ENCODE assay signal across 8 cellular contexts in genomic region chr3:194134231-194134756, GRCh38. TPM values are rescaled to one million over a fixed set of nuclear protein-coding genes. Genes with fewer than 3 reads are reported as not detected.
DNase-seq lines count a peak whose midpoint lies in the region; ATAC-seq, FAIRE-seq and TF ChIP-seq lines count a peak whose summit lies in the region.

No MANE protein-coding gene starts in this region.

- H3K9me1 ChIP-seq in keratinocyte (ENCODE audit: control insufficient read depth, extremely low read depth, insufficient read depth, low read length), result no peaks in the 10 kb centered on the region

- H3K27ac Mint-ChIP-seq in CD4-positive, alpha-beta memory T cell, result no peak overlapping the region

- no peak for TF ChIP-seq CTCF in keratinocyte (optimal IDR thresholded peaks at IDR 0.05 in 1 of 3, IDR thresholded peaks at IDR 0.05 in 1 of 3, conservative IDR thresholded peaks at IDR 0.05 in 1 of 3; ENCODE audit: extremely low read depth in 1 of 3, insufficient read depth in 2 of 3, low read length in 3 of 3)

- CTCF ChIA-PET in CD4-positive, alpha-beta memory T cell (lab: Charles Lee; ENCODE audit: partially characterized antibody), result interaction anchor here (0.6 kb wide), 1 partner anchor 168 kb away, joined by 3 read pairs; no protein-coding TSS in a partner anchor

- H3K27ac ChIP-seq in CD4-positive, alpha-beta memory T cell (ENCODE audit: low read depth, low read length), result no peak overlapping the region
- H3K27ac ChIP-seq in HUES48 (ENCODE audit: low read depth, low read length), result peak overlapping the region; percentile 96
- peak overlapping the region; percentile 50 for H3K27ac ChIP-seq in caudate nucleus (ENCODE audit: low read depth, low read length)
- H3K27ac ChIP-seq in keratinocyte (ENCODE audit: control insufficient read depth, insufficient read depth, low read length), result peak overlapping the region; percentile 98

- peaks cover 26 to 65% (median 42%) of the 10 kb centered on the region in 4 donors for H3K4me1 Mint-ChIP-seq in CD4-positive, alpha-beta memory T cell

- peaks cover 0 to 5% of the 10 kb centered on the region in 2 donors for H3K36me3 Mint-ChIP-seq in CD4-positive, alpha-beta memory T cell

- peaks cover 45% of the 10 kb centered on the region for H3K4me1 ChIP-seq in CD4-positive, alpha-beta memory T cell (ENCODE audit: insufficient read depth, low read length)
- H3K4me1 ChIP-seq in HUES48 (ENCODE audit: control insufficient read depth, insufficient read depth, low read length) (peaks cover 59% of the 10 kb centered on the region), keratinocyte (ENCODE audit: control insufficient read depth, extremely low read depth, insufficient read depth, low read length) (peaks cover 46% of the 10 kb centered on the region)

- peaks cover 24% of the 10 kb centered on the region for H3K27me3 ChIP-seq in CD4-positive, alpha-beta memory T cell (ENCODE audit: insufficient read depth, low read length)
- H3K27me3 ChIP-seq in HUES48 (ENCODE audit: control insufficient read depth, insufficient read depth, low read length), result peaks cover 59% of the 10 kb centered on the region
- no peaks in the 10 kb centered on the region for H3K27me3 ChIP-seq in keratinocyte (ENCODE audit: control insufficient read depth, extremely low read depth, insufficient read depth, low read length)

- peak overlapping the region; percentile 57 for H3K9ac ChIP-seq in HUES48 (ENCODE audit: low read depth, low read length)
- peak overlapping the region; percentile 87 for H3K9ac ChIP-seq in keratinocyte (ENCODE audit: control insufficient read depth, extremely low read depth, insufficient read depth, low read length)

- dilution Hi-C loops in keratinocyte (cut with MboI; ENCODE audit: extremely low pct_ligation_motif_present, low sequenced_read_pairs), result no loop called here

- DNase-seq in CD4-positive, alpha-beta memory T cell, result peak in 4 of 5 donors; percentile 22 to 55 (median 37)
- DNase-seq in T-helper 9 cell (peak; percentile 32), caudate nucleus (lab: John Stamatoyannopoulos, UW) (peak in 22 of 61 donors; percentile 47 to 81 (median 66)), keratinocyte (ENCODE audit: low read depth, low spot score) (no peak)
- peak; percentile 60 for DNase-seq in stimulated activated CD4-positive, alpha-beta T cell treated with anti-CD3 and anti-CD28 coated beads, Interleukin-12 subunit alpha, Interleukin-12 subunit beta, amount 100 ng/mL, for 4 hours

- ATAC-seq in GM21367 (IDR thresholded peaks at IDR 0.05; ENCODE audit: unreplicated experiment) (peak; percentile 10), GM18858 (IDR thresholded peaks at IDR 0.05; ENCODE audit: unreplicated experiment) (no peak)

- POLR2A ChIA-PET in CD4-positive, alpha-beta memory T cell (lab: Charles Lee; ENCODE audit: partially characterized antibody), result no interaction called here

- no peak for FAIRE-seq in keratinocyte (lab: Jason Lieb, UNC)

- H3K79me2 ChIP-seq in keratinocyte (ENCODE audit: control insufficient read depth, insufficient read depth, low read length), result peaks cover 14% of the 10 kb centered on the region

- H3K4me3 Mint-ChIP-seq in CD4-positive, alpha-beta memory T cell, result peak overlapping the region in 3 of 8 donors; percentile 20 to 66 (median 32)

- H4K20me1 ChIP-seq in keratinocyte (ENCODE audit: control insufficient read depth, extremely low read depth, insufficient read depth, low read length), result no peaks in the 10 kb centered on the region

- H3K27me3 Mint-ChIP-seq in CD4-positive, alpha-beta memory T cell, result peaks cover 46 to 56% of the 10 kb centered on the region in 2 donors

- H3K4me3 ChIP-seq in CD4-positive, alpha-beta memory T cell (ENCODE audit: low read length in 2 of 2), result peak overlapping the region in 1 of 2 donors; percentile 54
- H3K4me3 ChIP-seq in HUES48 (ENCODE audit: low read depth, low read length), result peak overlapping the region; percentile 69
- peak overlapping the region; percentile 50 to 59 (median 53) for H3K4me3 ChIP-seq in keratinocyte (ENCODE audit: control insufficient read depth in 2 of 3, extremely low read depth in 1 of 3, insufficient read depth in 2 of 3, low read depth in 1 of 3, low read length in 3 of 3)

- H3K36me3 ChIP-seq in CD4-positive, alpha-beta memory T cell (ENCODE audit: insufficient read depth, low read length), result no peaks in the 10 kb centered on the region
- H3K36me3 ChIP-seq in HUES48 (ENCODE audit: control insufficient read depth, insufficient read depth, low read length) (no peaks in the 10 kb centered on the region), keratinocyte (ENCODE audit: control insufficient read depth in 2 of 2, extremely low read depth in 1 of 2, insufficient read depth in 2 of 2, low read length in 2 of 2) (no peaks in the 10 kb centered on the region)

- H3K9me3 Mint-ChIP-seq in CD4-positive, alpha-beta memory T cell, result no peaks in the 10 kb centered on the region

- H3K9me3 ChIP-seq in CD4-positive, alpha-beta memory T cell (ENCODE audit: control insufficient read depth in 1 of 2, low read length in 2 of 2), result no peaks in the 10 kb centered on the region
- H3K9me3 ChIP-seq in HUES48 (ENCODE audit: control insufficient read depth, insufficient read depth, low read length) (no peaks in the 10 kb centered on the region), keratinocyte (ENCODE audit: control insufficient read depth, low read depth, low read length) (no peaks in the 10 kb centered on the region)

- H3K4me2 ChIP-seq in keratinocyte (ENCODE audit: control insufficient read depth, extremely low read depth, insufficient read depth, low read depth, low read length), result peak overlapping the region; percentile 89

- H2AFZ ChIP-seq in keratinocyte (ENCODE audit: control insufficient read depth, low read length), result no peak overlapping the region

- intact Hi-C loops in CD4-positive, alpha-beta memory T cell (cut with micrococcal nuclease), result loop anchor here (2.0 to 10.0 kb wide), 2 partner anchors 31 to 351 kb away; partner anchors contain the start of gene ATP13A3

RNA-seq across cellular contexts. Expression of gene HES1, which starts 1.7 kb away (rescaled TPM):
- not detected for total RNA-seq in CD4-positive, alpha-beta memory T cell
- under 1 TPM; 0.11 to 0.50 TPM for polyA plus RNA-seq in CD4-positive, alpha-beta memory T cell
- 17.6 to 138 TPM (median 88.4 TPM) in 3 replicates for polyA plus RNA-seq in keratinocyte
- polyA plus RNA-seq in keratinocyte (2011; ENCODE audit: low read depth), result 243 TPM
- polyA plus RNA-seq in keratinocyte (2011; cell fraction: cytosol; rRNA removed), result 32.9 and 46.3 TPM in 2 replicates
- polyA plus RNA-seq in keratinocyte (2011; cell fraction: nucleus; rRNA removed), result 312 and 346 TPM in 2 replicates
- polyA plus RNA-seq in keratinocyte (2012; ENCODE audit: low replicate concordance), result 19.2 and 184 TPM in 2 replicates
- 8.5 to 32.9 TPM (median 26.9 TPM) in 3 replicates for polyA minus RNA-seq in keratinocyte
- 75.4 TPM for polyA minus RNA-seq in keratinocyte (2011; cell fraction: cytosol; rRNA and poly(A)+ RNA removed)
- 167 and 184 TPM in 2 replicates for polyA minus RNA-seq in keratinocyte (2011; cell fraction: nucleus; rRNA and poly(A)+ RNA removed)

Comparison
In these comparisons a context has a peak if more than half of its experiments do, and no peak if none do; other contexts are left out.
1. RNA of gene HES1, which starts 1.7 kb away (polyA plus RNA-seq): 17.6 to 346 TPM in keratinocyte; 0.11 to 0.50 TPM in CD4-positive, alpha-beta memory T cell; every median in the first group is over 10 times any median in the second.